Comparison of ENCODE assay signal across 8 cellular contexts in the genomic region with DNA sequence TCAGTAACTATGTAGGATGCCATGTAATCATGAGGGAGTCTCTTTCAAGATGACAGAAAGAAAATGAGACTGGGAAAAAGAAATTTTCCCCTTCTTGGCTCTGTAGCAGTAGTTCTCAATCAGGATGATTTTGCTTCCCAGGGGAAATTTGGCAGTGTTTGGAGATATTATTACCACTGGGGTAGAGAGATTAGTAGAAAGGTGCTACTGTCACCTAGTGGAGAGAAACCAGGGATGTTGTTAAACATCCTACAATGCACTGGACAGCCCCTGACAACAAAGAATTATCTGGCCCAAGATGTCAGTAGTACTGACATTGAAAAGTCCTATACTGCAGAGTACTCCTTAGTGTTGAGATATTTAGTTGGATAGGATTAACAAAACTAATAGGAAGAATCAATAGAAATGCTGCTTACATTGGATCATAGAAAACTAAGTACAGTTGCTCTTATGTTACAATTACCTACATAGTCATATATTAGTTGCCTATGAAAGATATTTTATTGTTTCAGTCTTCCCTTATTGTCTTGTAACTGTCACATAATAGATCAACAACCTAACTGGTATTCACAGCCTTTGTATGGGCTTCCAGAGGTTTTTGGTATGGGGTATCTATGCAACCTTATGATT.
DNase-seq lines count a peak whose midpoint lies in the region; ATAC-seq, FAIRE-seq and TF ChIP-seq lines count a peak whose summit lies in the region.

No MANE protein-coding gene starts in this region.

- H3K9ac ChIP-seq in K562 (ENCODE audit: insufficient read depth in 1 of 2, low read depth in 2 of 2, low read length in 2 of 2) (no peak overlapping the region), liver (ENCODE audit: low read depth in 1 of 2, low read length in 2 of 2) (no peak overlapping the region)

- in situ Hi-C loops in K562 (cut with MboI), result loop anchor here (10.0 to 25.0 kb wide), 2 partner anchors 550 to 1083 kb away; no protein-coding TSS in a partner anchor

- ATAC-seq in left ventricle myocardium superior, result no peak
- peak; percentile 83 for ATAC-seq in K562
- no peak for ATAC-seq in HG03175 (IDR thresholded peaks at IDR 0.05; ENCODE audit: unreplicated experiment)
- no peak for ATAC-seq in GM18505 (IDR thresholded peaks at IDR 0.05; ENCODE audit: unreplicated experiment)

- H3K27ac ChIP-seq in cardiac muscle cell, result no peak overlapping the region
- H3K27ac ChIP-seq in K562 (ENCODE audit: extremely low read depth, low read depth, low read length), result no peak overlapping the region
- H3K27ac ChIP-seq in liver (ENCODE audit: low read depth in 1 of 2, low read length in 2 of 2), result no peak overlapping the region

- no peaks in the 10 kb centered on the region for H3K9me3 ChIP-seq in cardiac muscle cell (ENCODE audit: low read depth)
- no peaks in the 10 kb centered on the region for H3K9me3 ChIP-seq in K562 (replicated peaks; ENCODE audit: control insufficient read depth, insufficient read depth, low read depth, low read length)
- no peaks in the 10 kb centered on the region for H3K9me3 ChIP-seq in liver (ENCODE audit: control insufficient read depth in 4 of 4, low read length in 3 of 4)

- H3K4me3 ChIP-seq in cardiac muscle cell, result no peak overlapping the region
- no peak overlapping the region for H3K4me3 ChIP-seq in K562
- H3K4me3 ChIP-seq in liver (ENCODE audit: low read depth in 1 of 3, low read length in 3 of 3), result no peak overlapping the region

- no peaks in the 10 kb centered on the region for H3K36me3 ChIP-seq in cardiac muscle cell
- no peaks in the 10 kb centered on the region for H3K36me3 ChIP-seq in K562 (ENCODE audit: control insufficient read depth, insufficient read depth, low read length)
- no peaks in the 10 kb centered on the region for H3K36me3 ChIP-seq in liver (ENCODE audit: control insufficient read depth in 4 of 4, insufficient read depth in 3 of 4, low read depth in 1 of 4, low read length in 3 of 4)

- POLR2A ChIA-PET in K562 (lab: Yijun Ruan, JAX), result interaction anchor here (0.6 kb wide), 1 partner anchor 293 kb away, joined by 3 read pairs; no protein-coding TSS in a partner anchor

- TF ChIP-seq POLR2A in K562 (conservative IDR thresholded peaks at IDR 0.05), result no peak
- no peak for TF ChIP-seq POLR2A in GM18505 (IDR thresholded peaks at IDR 0.05; ENCODE audit: borderline replicate concordance, extremely low read depth, insufficient read depth, insufficient read length)

- no peaks in the 10 kb centered on the region for H3K79me2 ChIP-seq in K562 (ENCODE audit: control insufficient read depth, insufficient read depth, low read length)

- FAIRE-seq in K562 (lab: Jason Lieb, UNC), result peak; percentile 74

- intact Hi-C loops in left ventricle myocardium superior (cut with micrococcal nuclease), result loop anchor here (10.0 kb wide), 1 partner anchor 550 kb away; no protein-coding TSS in a partner anchor
- intact Hi-C loops in K562 (cut with micrococcal nuclease), result loop anchor here (1.0 to 10.0 kb wide), 5 partner anchors 150 to 569 kb away; no protein-coding TSS in a partner anchor

- TF ChIP-seq CTCF in cardiac muscle cell (IDR thresholded peaks at IDR 0.05; ENCODE audit: low read depth, low read length) (peak; percentile 72), K562 (IDR thresholded peaks at IDR 0.05 in 2 of 3, conservative IDR thresholded peaks at IDR 0.05 in 1 of 3; ENCODE audit: insufficient read depth in 2 of 3, low read depth in 1 of 3, low read length in 3 of 3) (peak; percentile 52 to 71 (median 64)), liver (IDR thresholded peaks at IDR 0.05; ENCODE audit: low read depth, low read length, missing input control) (peak; percentile 47)

- peaks cover 10% of the 10 kb centered on the region for H3K4me1 ChIP-seq in cardiac muscle cell (ENCODE audit: low read depth)
- H3K4me1 ChIP-seq in K562 (replicated peaks in 1 of 2; ENCODE audit: control insufficient read depth in 2 of 2, insufficient read depth in 2 of 2, low read length in 2 of 2), result no peaks in the 10 kb centered on the region
- peaks cover 2 to 10% (median 5%) of the 10 kb centered on the region in 4 donors for H3K4me1 ChIP-seq in liver (ENCODE audit: control insufficient read depth in 4 of 4, insufficient read depth in 4 of 4, low read length in 3 of 4)

- TF ChIP-seq RAD21 in K562 (CRISPR knock-in tag; conservative IDR thresholded peaks at IDR 0.05 in 1 of 2, IDR thresholded peaks at IDR 0.05 in 1 of 2), result peak; percentile 80 to 86
- TF ChIP-seq RAD21 in liver (IDR thresholded peaks at IDR 0.05), result peak; percentile 76 to 77

- TF ChIP-seq EP300 in K562 (IDR thresholded peaks at IDR 0.05; ENCODE audit: low read length), result no peak

- CTCF ChIA-PET in K562 (lab: Yijun Ruan, JAX; ENCODE audit: low intra/inter-chr PET ratio), result interaction anchor here (1.1 kb wide), 1 partner anchor 569 kb away, joined by 3 read pairs; no protein-coding TSS in a partner anchor

- H3K4me2 ChIP-seq in K562 (ENCODE audit: insufficient read depth, low read length), result no peak overlapping the region

- no peaks in the 10 kb centered on the region for H4K20me1 ChIP-seq in K562 (replicated peaks; ENCODE audit: control insufficient read depth, insufficient read depth, low read length)

- H3K9me1 ChIP-seq in K562 (ENCODE audit: control insufficient read depth, insufficient read depth, low read length), result no peaks in the 10 kb centered on the region

- no peaks in the 10 kb centered on the region for H3K27me3 ChIP-seq in cardiac muscle cell
- no peaks in the 10 kb centered on the region for H3K27me3 ChIP-seq in K562 (ENCODE audit: control insufficient read depth in 2 of 2, insufficient read depth in 2 of 2, low read length in 2 of 2)
- no peaks in the 10 kb centered on the region for H3K27me3 ChIP-seq in liver (ENCODE audit: control insufficient read depth in 4 of 4, insufficient read depth in 4 of 4, low read length in 3 of 4)

- no peak overlapping the region for H2AFZ ChIP-seq in K562 (ENCODE audit: low read depth, low read length)

- BruUV-seq in K562 (replicated peaks; lab: Mats Ljungman, UMichigan), result no TSS peak

- peak; percentile 30 to 64 for DNase-seq in cardiac muscle cell (ENCODE audit: low read depth in 1 of 2, low spot score in 1 of 2)
- DNase-seq in left ventricle myocardium superior, result no peak
- peak; percentile 45 for DNase-seq in M059J (ENCODE audit: low read depth)
- peak in 2 of 4 experiments; percentile 23 to 37 for DNase-seq in K562 (ENCODE audit: extremely low read depth in 1 of 4, low spot score in 3 of 4)
- DNase-seq in DMS79 treated with DMSO at 0.1 percent for 48 hours (lab: John Stamatoyannopoulos, UW), result no peak

TF ChIP-seq in K562, 482 proteins besides CTCF, POLR2A, EP300 and RAD21 (continues in another document):
- TF ChIP-seq PHF20 (IDR thresholded peaks at IDR 0.05; ENCODE audit: partially characterized antibody) (no peak), KDM5B (IDR thresholded peaks at IDR 0.05; ENCODE audit: insufficient replicate concordance, low read depth, low read length) (no peak), TSC22D4 (tag; IDR thresholded peaks at IDR 0.05) (no peak), CBX8 (IDR thresholded peaks at IDR 0.05; ENCODE audit: borderline replicate concordance, extremely low read depth, low read depth, low read length, poor library complexity, severe bottlenecking) (no peak), ZNF589 (CRISPR knock-in tag; IDR thresholded peaks at IDR 0.05; ENCODE audit: low read depth) (no peak), TCF7 (IDR thresholded peaks at IDR 0.05; ENCODE audit: borderline replicate concordance) (no peak)
- TF ChIP-seq, protein P1, sequence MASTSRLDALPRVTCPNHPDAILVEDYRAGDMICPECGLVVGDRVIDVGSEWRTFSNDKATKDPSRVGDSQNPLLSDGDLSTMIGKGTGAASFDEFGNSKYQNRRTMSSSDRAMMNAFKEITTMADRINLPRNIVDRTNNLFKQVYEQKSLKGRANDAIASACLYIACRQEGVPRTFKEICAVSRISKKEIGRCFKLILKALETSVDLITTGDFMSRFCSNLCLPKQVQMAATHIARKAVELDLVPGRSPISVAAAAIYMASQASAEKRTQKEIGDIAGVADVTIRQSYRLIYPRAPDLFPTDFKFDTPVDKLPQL (IDR thresholded peaks at IDR 0.05; ENCODE audit: extremely low read depth, insufficient read length), result no peak

TF ChIP-seq in liver, 16 proteins besides CTCF, POLR2A, EP300 and RAD21:
- TF ChIP-seq, protein P2, sequence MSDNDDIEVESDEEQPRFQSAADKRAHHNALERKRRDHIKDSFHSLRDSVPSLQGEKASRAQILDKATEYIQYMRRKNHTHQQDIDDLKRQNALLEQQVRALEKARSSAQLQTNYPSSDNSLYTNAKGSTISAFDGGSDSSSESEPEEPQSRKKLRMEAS (IDR thresholded peaks at IDR 0.05), result no peak
- TF ChIP-seq HNF4G (IDR thresholded peaks at IDR 0.05), result no peak
- no peak for TF ChIP-seq SP1 (IDR thresholded peaks at IDR 0.05)

Comparison
In these comparisons a context has a peak if more than half of its experiments do, and no peak if none do; other contexts are left out.
1. DNase-seq: peak in cardiac muscle cell (2 of 2) and M059J (single experiment); none in left ventricle myocardium superior (single experiment) and DMS79 treated with DMSO at 0.1 percent for 48 hours (single experiment).
2. Peak in every context shown above with its lines, with median percentiles within 50 percentile points of each other: CTCF ChIP-seq.